ENCODE assay signal across 18 cellular contexts in the genomic region with DNA sequence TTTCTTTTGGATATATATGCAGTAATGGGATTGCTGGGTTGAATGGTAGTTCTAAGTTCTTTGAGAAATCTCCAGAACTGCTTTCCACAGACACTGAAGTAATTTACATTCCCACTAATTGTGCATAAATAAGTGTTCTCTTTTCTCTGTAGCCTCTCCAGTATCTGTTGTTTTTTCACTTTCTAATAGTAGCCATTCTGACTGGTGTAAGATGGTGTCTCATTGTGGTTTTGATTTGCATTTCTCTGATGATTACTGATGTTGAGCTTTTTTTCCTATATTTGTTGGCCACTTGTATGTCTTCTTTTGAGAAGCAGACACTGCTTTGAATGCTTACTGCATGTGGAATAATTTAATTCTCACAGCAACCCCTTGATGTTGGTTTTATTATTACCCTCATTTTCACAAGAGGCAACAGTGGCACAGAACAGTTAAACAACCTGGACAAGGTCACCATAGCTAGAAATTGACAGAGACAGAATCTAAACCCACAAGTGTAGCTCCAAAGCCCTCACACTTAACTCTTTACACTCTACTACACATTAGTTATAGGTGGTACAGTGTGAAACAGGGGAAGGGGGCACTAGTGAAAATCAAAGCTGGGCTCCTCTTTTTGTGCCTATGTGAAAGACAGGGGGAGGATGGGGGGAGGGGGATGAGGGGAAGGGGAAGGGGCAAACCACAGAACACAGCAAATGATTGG.
DNase-seq lines count a peak whose midpoint lies in the region; ATAC-seq, FAIRE-seq and TF ChIP-seq lines count a peak whose summit lies in the region.
"Had no signal": no experiment of that assay in that cellular context is flagged by ENCODE, and none has a peak within 500 bp of the region (broad histone marks: within the 10 kb centered on the region; RNA-seq: fewer than 3 reads in every experiment).

No MANE protein-coding gene starts in this region.

- no peaks in the 10 kb centered on the region for H3K4me1 ChIP-seq in kidney (ENCODE audit: control insufficient read depth in 1 of 2, insufficient read depth in 1 of 2, low read depth in 1 of 2, low read length in 2 of 2)

- H3K4me3 Mint-ChIP-seq in activated T-cell treated with anti-CD3 and anti-CD28 coated beads, Interleukin-2, amount 50 U/mL, for 4 hours, result no peak overlapping the region
- H3K4me3 Mint-ChIP-seq: B cell; dendritic cell treated with granulocyte-macrophage colony-stimulating factor and Interleukin-4, amounts not matched to agents 40 ng/mL and 50 ng/mL, for 4 days; stimulated activated naive CD8-positive, alpha-beta T cell treated with anti-CD3 and anti-CD28 coated beads, Interleukin-15, Interleukin-2, amounts not matched to agents 100 ng/mL and 50 ng/mL, for 24 hours had no signal

- TF ChIP-seq CTCF in GM10266 (IDR thresholded peaks at IDR 0.05; ENCODE audit: control insufficient read depth, insufficient read depth, low read depth, missing control alignments) (no peak), kidney (IDR thresholded peaks at IDR 0.05; ENCODE audit: borderline replicate concordance, extremely low read depth, insufficient read depth) (no peak)

- H3K4me1 Mint-ChIP-seq in activated T-cell treated with anti-CD3 and anti-CD28 coated beads, Interleukin-2, amount 50 U/mL, for 4 hours (ENCODE audit: low read depth), result no peaks in the 10 kb centered on the region

- H3K27me3 Mint-ChIP-seq in activated T-cell treated with anti-CD3 and anti-CD28 coated beads, Interleukin-2, amount 50 U/mL, for 4 hours (ENCODE audit: low read depth), result no peaks in the 10 kb centered on the region
- H3K27me3 Mint-ChIP-seq: B cell; dendritic cell treated with granulocyte-macrophage colony-stimulating factor and Interleukin-4, amounts not matched to agents 40 ng/mL and 50 ng/mL, for 4 days; stimulated activated naive CD8-positive, alpha-beta T cell treated with anti-CD3 and anti-CD28 coated beads, Interleukin-15, Interleukin-2, amounts not matched to agents 100 ng/mL and 50 ng/mL, for 24 hours had no signal

- H3K36me3 Mint-ChIP-seq in activated T-cell treated with anti-CD3 and anti-CD28 coated beads, Interleukin-2, amount 50 U/mL, for 4 hours (ENCODE audit: insufficient read depth), result peaks cover 7% of the 10 kb centered on the region

- no peak overlapping the region for H3K9ac ChIP-seq in kidney (ENCODE audit: low read length in 2 of 2)

- ATAC-seq in GM18858 (IDR thresholded peaks at IDR 0.05; ENCODE audit: unreplicated experiment) (peak; percentile 93), GM21390 (IDR thresholded peaks at IDR 0.05; ENCODE audit: unreplicated experiment) (peak; percentile 91), HG02938 (IDR thresholded peaks at IDR 0.05; ENCODE audit: unreplicated experiment) (peak; percentile 89), HG03460 (IDR thresholded peaks at IDR 0.05; ENCODE audit: unreplicated experiment) (peak; percentile 75)
- no peak for ATAC-seq in activated T-cell treated with anti-CD3 and anti-CD28 coated beads, Interleukin-2, amount 50 U/mL, for 4 hours

- no peak overlapping the region for H3K4me3 ChIP-seq in kidney (ENCODE audit: low read length in 2 of 2)

- H3K36me3 ChIP-seq in kidney (ENCODE audit: control insufficient read depth in 1 of 2, insufficient read depth in 2 of 2, low read length in 2 of 2), result no peaks in the 10 kb centered on the region

- intact Hi-C loops in kidney (cut with DNase I), result no loop called here

- no peak for FAIRE-seq in kidney (lab: Jason Lieb, UNC)

- no peaks in the 10 kb centered on the region for H3K9me3 ChIP-seq in kidney (ENCODE audit: control insufficient read depth in 1 of 2, low read length in 2 of 2)

- H3K9me3 Mint-ChIP-seq in activated T-cell treated with anti-CD3 and anti-CD28 coated beads, Interleukin-2, amount 50 U/mL, for 4 hours, result no peaks in the 10 kb centered on the region
- H3K9me3 Mint-ChIP-seq: dendritic cell treated with granulocyte-macrophage colony-stimulating factor and Interleukin-4, amounts not matched to agents 40 ng/mL and 50 ng/mL, for 4 days; stimulated activated naive CD8-positive, alpha-beta T cell treated with anti-CD3 and anti-CD28 coated beads, Interleukin-15, Interleukin-2, amounts not matched to agents 100 ng/mL and 50 ng/mL, for 24 hours had no signal

- no peak overlapping the region for H3K27ac ChIP-seq in kidney (ENCODE audit: low read depth in 2 of 2, low read length in 2 of 2)
- H3K27ac ChIP-seq: VCaP had no signal

- DNase-seq in GM10266 (ENCODE audit: extremely low spot score) (no peak), kidney (no peak)
- DNase-seq in activated CD4-positive, alpha-beta T cell treated with anti-CD3 and anti-CD28 coated beads, Interleukin-2, amount 50 U/mL, for 48 hours, result no peak
- no peak for DNase-seq in activated T-cell treated with anti-CD3 and anti-CD28 coated beads, Interleukin-2, amount 50 U/mL, for 4 hours
- DNase-seq: activated T-cell treated with anti-CD3 and anti-CD28 coated beads for 4 hours; EL; NCI-H1436; NCI-H82; SIG-M5; stimulated activated CD4-positive, alpha-beta T cell treated with anti-CD3 and anti-CD28 coated beads, Interleukin-4, amount 100 ng/mL, for 1 hour had no signal

Comparison
In these comparisons a context has a peak if more than half of its experiments do, and no peak if none do; other contexts are left out.
1. ATAC-seq: peak in GM18858 (single experiment), GM21390 (single experiment), HG02938 (single experiment) and HG03460 (single experiment); none in activated T-cell treated with anti-CD3 and anti-CD28 coated beads, Interleukin-2, amount 50 U/mL, for 4 hours (0 of 2).